In genomic region chr10:15865304-15865703, GRCh38 we compare ENCODE assay signal across 1 cellular context.
TF ChIP-seq lines count a peak whose summit lies in the region.

No MANE protein-coding gene starts in this region.

TF ChIP-seq in HepG2, 621 proteins besides CTCF, POLR2A, EP300 and RAD21:
- TF ChIP-seq NFKBIZ (CRISPR knock-in tag; IDR thresholded peaks at IDR 0.05) = no peak
- TF ChIP-seq ZNF12 (CRISPR knock-in tag; IDR thresholded peaks at IDR 0.05) = peak; percentile 92
- no peak for TF ChIP-seq POGZ (CRISPR knock-in tag; IDR thresholded peaks at IDR 0.05)
- TF ChIP-seq CAMTA2 (CRISPR knock-in tag; IDR thresholded peaks at IDR 0.05; ENCODE audit: borderline replicate concordance) = no peak
- TF ChIP-seq IRF1 (CRISPR knock-in tag; IDR thresholded peaks at IDR 0.05; ENCODE audit: low read depth) = no peak
